1 cellular context compared by ENCODE assay signal in the genomic region with DNA sequence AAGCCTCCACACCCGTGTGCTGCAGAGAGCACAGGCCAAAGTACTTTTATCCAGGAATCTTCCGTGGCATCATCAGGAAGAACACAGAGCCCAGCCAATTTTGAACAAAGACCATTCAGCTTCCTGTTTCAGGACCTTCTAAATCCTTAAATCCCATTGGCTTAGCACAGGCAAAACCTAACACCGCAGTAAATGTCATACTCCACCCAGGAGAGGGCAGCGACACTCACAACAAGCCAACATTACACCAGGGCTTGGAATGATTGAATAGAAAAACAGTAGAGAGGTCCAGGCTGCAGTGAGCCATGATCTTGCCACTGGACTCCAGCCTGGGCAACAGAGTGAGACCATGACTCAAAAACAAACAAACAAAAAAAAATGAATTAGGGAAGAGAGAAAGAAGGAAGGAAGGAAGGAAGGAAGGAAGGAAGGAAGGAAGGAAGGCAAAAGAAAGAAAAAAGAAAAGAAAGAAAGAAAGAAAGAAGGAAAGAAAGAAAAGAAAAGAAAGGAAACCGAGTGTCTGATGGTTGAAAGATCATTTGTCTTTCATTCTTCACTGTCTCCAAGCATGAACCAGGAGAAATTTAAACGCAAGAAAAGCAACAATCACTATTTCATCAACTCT.
TF ChIP-seq lines count a peak whose summit lies in the region.

No MANE protein-coding gene starts in this region.

TF ChIP-seq in GM23338, 12 proteins besides CTCF, POLR2A, EP300 and RAD21 (continued from another document):
- TF ChIP-seq, protein P1, sequence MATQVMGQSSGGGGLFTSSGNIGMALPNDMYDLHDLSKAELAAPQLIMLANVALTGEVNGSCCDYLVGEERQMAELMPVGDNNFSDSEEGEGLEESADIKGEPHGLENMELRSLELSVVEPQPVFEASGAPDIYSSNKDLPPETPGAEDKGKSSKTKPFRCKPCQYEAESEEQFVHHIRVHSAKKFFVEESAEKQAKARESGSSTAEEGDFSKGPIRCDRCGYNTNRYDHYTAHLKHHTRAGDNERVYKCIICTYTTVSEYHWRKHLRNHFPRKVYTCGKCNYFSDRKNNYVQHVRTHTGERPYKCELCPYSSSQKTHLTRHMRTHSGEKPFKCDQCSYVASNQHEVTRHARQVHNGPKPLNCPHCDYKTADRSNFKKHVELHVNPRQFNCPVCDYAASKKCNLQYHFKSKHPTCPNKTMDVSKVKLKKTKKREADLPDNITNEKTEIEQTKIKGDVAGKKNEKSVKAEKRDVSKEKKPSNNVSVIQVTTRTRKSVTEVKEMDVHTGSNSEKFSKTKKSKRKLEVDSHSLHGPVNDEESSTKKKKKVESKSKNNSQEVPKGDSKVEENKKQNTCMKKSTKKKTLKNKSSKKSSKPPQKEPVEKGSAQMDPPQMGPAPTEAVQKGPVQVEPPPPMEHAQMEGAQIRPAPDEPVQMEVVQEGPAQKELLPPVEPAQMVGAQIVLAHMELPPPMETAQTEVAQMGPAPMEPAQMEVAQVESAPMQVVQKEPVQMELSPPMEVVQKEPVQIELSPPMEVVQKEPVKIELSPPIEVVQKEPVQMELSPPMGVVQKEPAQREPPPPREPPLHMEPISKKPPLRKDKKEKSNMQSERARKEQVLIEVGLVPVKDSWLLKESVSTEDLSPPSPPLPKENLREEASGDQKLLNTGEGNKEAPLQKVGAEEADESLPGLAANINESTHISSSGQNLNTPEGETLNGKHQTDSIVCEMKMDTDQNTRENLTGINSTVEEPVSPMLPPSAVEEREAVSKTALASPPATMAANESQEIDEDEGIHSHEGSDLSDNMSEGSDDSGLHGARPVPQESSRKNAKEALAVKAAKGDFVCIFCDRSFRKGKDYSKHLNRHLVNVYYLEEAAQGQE (IDR thresholded peaks at IDR 0.05; ENCODE audit: unreplicated experiment), result no peak
- TF ChIP-seq ZNF331 (CRISPR knock-in tag; IDR thresholded peaks at IDR 0.05; ENCODE audit: low read depth), result no peak
- TF ChIP-seq JUNB (IDR thresholded peaks at IDR 0.05; ENCODE audit: unreplicated experiment), result no peak
TF ChIP-seq in GM23338: peak in this region for 0.
